Comparison of ENCODE assay signal across 8 cellular contexts in genomic region chr19:53865918-53866696, GRCh38. TPM values are rescaled to one million over a fixed set of nuclear protein-coding genes. Genes with fewer than 3 reads are reported as not detected.
A peak's percentile ranks its signal among the peaks of the same experiment; 100 is the strongest.
DNase-seq lines count a peak whose midpoint lies in the region; ATAC-seq and TF ChIP-seq lines count a peak whose summit lies in the region.

No MANE protein-coding gene starts in this region.

- ATAC-seq in right cardiac atrium (peak; percentile 62 to 63), GM21619 (IDR thresholded peaks at IDR 0.05; ENCODE audit: unreplicated experiment) (no peak)

- no peak for TF ChIP-seq CTCF in ascending aorta (IDR thresholded peaks at IDR 0.05)
- TF ChIP-seq CTCF in parathyroid adenoma (IDR thresholded peaks at IDR 0.05) = no peak

- H3K9me3 ChIP-seq in ascending aorta (no peaks in the 10 kb centered on the region), right cardiac atrium (ENCODE audit: control insufficient read depth, low read length) (no peaks in the 10 kb centered on the region), parathyroid adenoma (ENCODE audit: control insufficient read depth, low read length) (no peaks in the 10 kb centered on the region)

- under 1% methylated on average over 46 of the region's 46 CpGs for WGBS in right cardiac atrium

- H3K4me3 ChIP-seq in ascending aorta = peak overlapping the region; percentile 62 to 86
- H3K4me3 ChIP-seq in right cardiac atrium (ENCODE audit: low read length) = peak overlapping the region; percentile 99
- H3K4me3 ChIP-seq in parathyroid adenoma (ENCODE audit: low read depth, low read length) = peak overlapping the region; percentile 90

- peak overlapping the region; percentile 32 for H3K9ac ChIP-seq in parathyroid adenoma

- H3K4me2 ChIP-seq in parathyroid adenoma (ENCODE audit: low read length) = peak overlapping the region; percentile 99

- H3K27me3 ChIP-seq in ascending aorta = no peaks in the 10 kb centered on the region
- no peaks in the 10 kb centered on the region for H3K27me3 ChIP-seq in right cardiac atrium (ENCODE audit: control insufficient read depth, insufficient read depth)
- H3K27me3 ChIP-seq in parathyroid adenoma (ENCODE audit: control insufficient read depth, insufficient read depth, low read length) = no peaks in the 10 kb centered on the region

- H3K27ac ChIP-seq in ascending aorta (peak overlapping the region; percentile 96 to 98), right cardiac atrium (ENCODE audit: low read length) (peak overlapping the region; percentile 97), parathyroid adenoma (peak overlapping the region; percentile 99)

- DNase-seq in DMS 273 (lab: John Stamatoyannopoulos, UW; ENCODE audit: unreplicated experiment) (peak; percentile 46), DMS 273 treated with DMSO at 0.1 percent for 48 hours (lab: John Stamatoyannopoulos, UW) (no peak), SW480 (ENCODE audit: low spot score) (peak; percentile 76), ascending aorta (ENCODE audit: low spot score in 2 of 2) (peak in 1 of 2 donors; percentile 89), right cardiac atrium (peak; percentile 91 to 96 (median 95)), SKM-1 (lab: John Stamatoyannopoulos, UW; ENCODE audit: unreplicated experiment) (no peak)

- H3K36me3 ChIP-seq in ascending aorta = peaks cover 7 to 9% of the 10 kb centered on the region in 2 donors
- H3K36me3 ChIP-seq in parathyroid adenoma (ENCODE audit: control insufficient read depth, insufficient read depth, low read length) = no peaks in the 10 kb centered on the region

- intact Hi-C loops in ascending aorta (cut with DNase I) (loop anchor here (2.0 to 10.0 kb wide), 10 partner anchors 23 to 1541 kb away; partner anchors contain the start of genes LENG8, NDUFA3, OSCAR and PPP1R12C), right cardiac atrium (cut with DNase I) (no loop called here)

- no peaks in the 10 kb centered on the region for H3K79me2 ChIP-seq in parathyroid adenoma

- H2AFZ ChIP-seq in parathyroid adenoma = peak overlapping the region; percentile 84

- H3K4me1 ChIP-seq in ascending aorta (peaks cover under 1 to 21% of the 10 kb centered on the region in 2 donors), right cardiac atrium (ENCODE audit: control insufficient read depth, insufficient read depth, low read length) (peaks cover 7% of the 10 kb centered on the region), parathyroid adenoma (peaks cover 8% of the 10 kb centered on the region)

RNA-seq across cellular contexts. Expression of gene MYADM, which starts 1.6 kb away (rescaled TPM):
- total RNA-seq in ascending aorta (422 TPM), right cardiac atrium (100 to 1,000 TPM in 2 of 4 donors, 10 to 100 TPM in 2; 83.0 to 303 (median 113) TPM)
- polyA plus RNA-seq in right cardiac atrium = 110 TPM

RNA-seq across cellular contexts. Expression of gene PRKCG, which starts 15.9 kb away (rescaled TPM):
- total RNA-seq in ascending aorta (not detected), right cardiac atrium (not detected)
- 0.02 TPM for polyA plus RNA-seq in right cardiac atrium

RNA-seq across cellular contexts. Expression of gene NLRP12, which starts 42.0 kb away (rescaled TPM):
- not detected for total RNA-seq in ascending aorta
- total RNA-seq in right cardiac atrium = under 1 TPM; 0.20 to 0.71 (median 0.58) TPM
- polyA plus RNA-seq in right cardiac atrium = 0.20 TPM

RNA-seq across cellular contexts. Expression of gene CACNG7, which starts 43.0 kb away (rescaled TPM):
- total RNA-seq in ascending aorta (not detected), right cardiac atrium (not detected)
- polyA plus RNA-seq in right cardiac atrium = 0.05 TPM

Comparison
In these comparisons a context has a peak if more than half of its experiments do, and no peak if none do; other contexts are left out.
1. DNase-seq: peak in DMS 273 (single experiment), SW480 (single experiment) and right cardiac atrium (3 of 3); none in DMS 273 treated with DMSO at 0.1 percent for 48 hours (single experiment) and SKM-1 (single experiment).
2. Peak in every context shown above with its lines, with median percentiles within 50 percentile points of each other: H3K27ac ChIP-seq and H3K4me3 ChIP-seq.